Comparison of ENCODE assay signal across 1 cellular context in genomic region chr10:6445671-6446278, GRCh38.
TF ChIP-seq lines count a peak whose summit lies in the region.

No MANE protein-coding gene starts in this region.

TF ChIP-seq in K562, 482 proteins besides CTCF, POLR2A, EP300 and RAD21 (continued from another document):
- TF ChIP-seq, protein P1, sequence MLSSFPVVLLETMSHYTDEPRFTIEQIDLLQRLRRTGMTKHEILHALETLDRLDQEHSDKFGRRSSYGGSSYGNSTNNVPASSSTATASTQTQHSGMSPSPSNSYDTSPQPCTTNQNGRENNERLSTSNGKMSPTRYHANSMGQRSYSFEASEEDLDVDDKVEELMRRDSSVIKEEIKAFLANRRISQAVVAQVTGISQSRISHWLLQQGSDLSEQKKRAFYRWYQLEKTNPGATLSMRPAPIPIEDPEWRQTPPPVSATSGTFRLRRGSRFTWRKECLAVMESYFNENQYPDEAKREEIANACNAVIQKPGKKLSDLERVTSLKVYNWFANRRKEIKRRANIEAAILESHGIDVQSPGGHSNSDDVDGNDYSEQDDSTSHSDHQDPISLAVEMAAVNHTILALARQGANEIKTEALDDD (IDR thresholded peaks at IDR 0.05), result no peak
- TF ChIP-seq, protein P2, sequence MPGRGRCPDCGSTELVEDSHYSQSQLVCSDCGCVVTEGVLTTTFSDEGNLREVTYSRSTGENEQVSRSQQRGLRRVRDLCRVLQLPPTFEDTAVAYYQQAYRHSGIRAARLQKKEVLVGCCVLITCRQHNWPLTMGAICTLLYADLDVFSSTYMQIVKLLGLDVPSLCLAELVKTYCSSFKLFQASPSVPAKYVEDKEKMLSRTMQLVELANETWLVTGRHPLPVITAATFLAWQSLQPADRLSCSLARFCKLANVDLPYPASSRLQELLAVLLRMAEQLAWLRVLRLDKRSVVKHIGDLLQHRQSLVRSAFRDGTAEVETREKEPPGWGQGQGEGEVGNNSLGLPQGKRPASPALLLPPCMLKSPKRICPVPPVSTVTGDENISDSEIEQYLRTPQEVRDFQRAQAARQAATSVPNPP (IDR thresholded peaks at IDR 0.05; ENCODE audit: borderline replicate concordance, insufficient read depth, insufficient read length), result no peak
- TF ChIP-seq KDM5B (IDR thresholded peaks at IDR 0.05; ENCODE audit: insufficient replicate concordance, low read depth, low read length) (no peak), MTA3 (IDR thresholded peaks at IDR 0.05; ENCODE audit: borderline replicate concordance) (0 out of 2 replicates have a peak, but pooled peaks have one; percentile 33), JUNB (CRISPR knock-in tag; conservative IDR thresholded peaks at IDR 0.05) (no peak), HDAC3 (IDR thresholded peaks at IDR 0.05; ENCODE audit: borderline replicate concordance, partially characterized antibody) (no peak), GABPA (tag; conservative IDR thresholded peaks at IDR 0.05; ENCODE audit: low read depth) (no peak), ZNF583 (CRISPR knock-in tag; IDR thresholded peaks at IDR 0.05) (no peak), RUNX1 (IDR thresholded peaks at IDR 0.05; ENCODE audit: low read depth) (no peak), L3MBTL2 (IDR thresholded peaks at IDR 0.05) (peak; percentile 38; the same call in 1 of the 2 replicates), RFX5 (IDR thresholded peaks at IDR 0.05; ENCODE audit: low read depth, low read length) (no peak), PRDM10 (IDR thresholded peaks at IDR 0.05; ENCODE audit: partially characterized antibody) (peak; percentile 57), ZNF77 (CRISPR knock-in tag; IDR thresholded peaks at IDR 0.05) (no peak), MCM7 (IDR thresholded peaks at IDR 0.05) (no peak), PHB (CRISPR knock-in tag; IDR thresholded peaks at IDR 0.05) (no peak), DPF2 (IDR thresholded peaks at IDR 0.05) (peak; percentile 46; the same call in 1 of the 2 replicates), ZNF174 (CRISPR knock-in tag; IDR thresholded peaks at IDR 0.05) (no peak), EHMT2 (IDR thresholded peaks at IDR 0.05) (no peak), ZC3H8 (IDR thresholded peaks at IDR 0.05) (no peak), MEIS2 (IDR thresholded peaks at IDR 0.05; ENCODE audit: partially characterized antibody) (no peak), SMARCC2 (IDR thresholded peaks at IDR 0.05; ENCODE audit: low read depth) (0 out of 2 replicates have a peak, but pooled peaks have one; percentile 45), TEAD2 (tag; IDR thresholded peaks at IDR 0.05) (no peak), RBM39 (optimal IDR thresholded peaks at IDR 0.05; ENCODE audit: low read depth, low read length) (no peak), NFIX (CRISPR knock-in tag; IDR thresholded peaks at IDR 0.05; ENCODE audit: low read depth) (no peak), ZNF354B (CRISPR knock-in tag; IDR thresholded peaks at IDR 0.05) (no peak), NFYB (IDR thresholded peaks at IDR 0.05; ENCODE audit: extremely low read depth, insufficient read length) (no peak), E2F3 (CRISPR knock-in tag; IDR thresholded peaks at IDR 0.05) (no peak), CTCFL (IDR thresholded peaks at IDR 0.05; ENCODE audit: borderline replicate concordance, insufficient read depth, low read depth, low read length, poor library complexity, severe bottlenecking) (peak; percentile 15), TCFL5 (CRISPR knock-in tag; conservative IDR thresholded peaks at IDR 0.05) (no peak), FOXA1 (IDR thresholded peaks at IDR 0.05; ENCODE audit: borderline replicate concordance) (no peak), NEUROD1 (IDR thresholded peaks at IDR 0.05; ENCODE audit: borderline replicate concordance, low read depth, low read length, partially characterized antibody) (no peak), PHF21A (IDR thresholded peaks at IDR 0.05; ENCODE audit: borderline replicate concordance, low read depth) (no peak; the same call in 1 of the 2 replicates)
- TF ChIP-seq, protein P3, sequence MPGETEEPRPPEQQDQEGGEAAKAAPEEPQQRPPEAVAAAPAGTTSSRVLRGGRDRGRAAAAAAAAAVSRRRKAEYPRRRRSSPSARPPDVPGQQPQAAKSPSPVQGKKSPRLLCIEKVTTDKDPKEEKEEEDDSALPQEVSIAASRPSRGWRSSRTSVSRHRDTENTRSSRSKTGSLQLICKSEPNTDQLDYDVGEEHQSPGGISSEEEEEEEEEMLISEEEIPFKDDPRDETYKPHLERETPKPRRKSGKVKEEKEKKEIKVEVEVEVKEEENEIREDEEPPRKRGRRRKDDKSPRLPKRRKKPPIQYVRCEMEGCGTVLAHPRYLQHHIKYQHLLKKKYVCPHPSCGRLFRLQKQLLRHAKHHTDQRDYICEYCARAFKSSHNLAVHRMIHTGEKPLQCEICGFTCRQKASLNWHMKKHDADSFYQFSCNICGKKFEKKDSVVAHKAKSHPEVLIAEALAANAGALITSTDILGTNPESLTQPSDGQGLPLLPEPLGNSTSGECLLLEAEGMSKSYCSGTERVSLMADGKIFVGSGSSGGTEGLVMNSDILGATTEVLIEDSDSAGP (CRISPR knock-in tag; IDR thresholded peaks at IDR 0.05), result no peak
- TF ChIP-seq, protein P4, sequence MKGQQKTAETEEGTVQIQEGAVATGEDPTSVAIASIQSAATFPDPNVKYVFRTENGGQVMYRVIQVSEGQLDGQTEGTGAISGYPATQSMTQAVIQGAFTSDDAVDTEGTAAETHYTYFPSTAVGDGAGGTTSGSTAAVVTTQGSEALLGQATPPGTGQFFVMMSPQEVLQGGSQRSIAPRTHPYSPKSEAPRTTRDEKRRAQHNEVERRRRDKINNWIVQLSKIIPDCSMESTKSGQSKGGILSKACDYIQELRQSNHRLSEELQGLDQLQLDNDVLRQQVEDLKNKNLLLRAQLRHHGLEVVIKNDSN (CRISPR knock-in tag; IDR thresholded peaks at IDR 0.05), result no peak
